Comparison of ENCODE assay signal across 21 cellular contexts in the genomic region with DNA sequence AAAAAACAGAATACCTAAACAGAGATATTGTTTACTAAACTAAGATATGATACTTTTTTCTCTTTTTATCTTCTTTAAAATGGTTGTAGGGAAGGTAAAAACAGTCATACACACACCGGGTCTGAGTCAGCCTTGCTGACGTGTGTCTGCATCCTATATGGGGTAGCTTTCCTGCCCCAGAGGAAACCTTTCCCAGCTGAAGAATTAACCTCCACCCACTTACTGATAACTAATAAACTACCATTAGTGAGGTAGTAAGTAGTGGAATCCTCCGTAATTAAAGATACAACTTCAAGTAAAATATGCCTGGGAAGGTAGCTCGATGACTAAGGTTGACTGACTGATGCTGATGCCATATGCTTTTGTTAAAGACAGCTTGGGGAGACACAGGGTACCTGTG.
A peak's percentile ranks its signal among the peaks of the same experiment; 100 is the strongest.
DNase-seq lines count a peak whose midpoint lies in the region; ATAC-seq and TF ChIP-seq lines count a peak whose summit lies in the region.
"Had no signal": no experiment of that assay in that cellular context is flagged by ENCODE, and none has a peak within 500 bp of the region (broad histone marks: within the 10 kb centered on the region; RNA-seq: fewer than 3 reads in every experiment).

No MANE protein-coding gene starts in this region.

- H3K27me3 ChIP-seq in mesenchymal stem cell (ENCODE audit: control insufficient read depth in 1 of 2, insufficient read depth in 1 of 2, low read length in 2 of 2): no peaks in the 10 kb centered on the region
- H3K27me3 ChIP-seq: hepatocyte had no signal

- WGBS in mesenchymal stem cell: 89% methylated on average over 2 of the region's 4 CpGs

- ATAC-seq in HG03469 (IDR thresholded peaks at IDR 0.05; ENCODE audit: unreplicated experiment): no peak
- ATAC-seq in HG02763 (IDR thresholded peaks at IDR 0.05; ENCODE audit: unreplicated experiment): no peak
- ATAC-seq: A549 had no signal

- H2BK12ac ChIP-seq in mesenchymal stem cell (ENCODE audit: low read length in 2 of 2): no peak overlapping the region

- H3K14ac ChIP-seq in mesenchymal stem cell (ENCODE audit: low read length in 2 of 2): no peak overlapping the region

- H4K8ac ChIP-seq in mesenchymal stem cell (ENCODE audit: low read length): no peak overlapping the region

- H3K4me1 ChIP-seq in mesenchymal stem cell (ENCODE audit: control insufficient read depth, insufficient read depth, low read depth, low read length): peaks cover 1% of the 10 kb centered on the region
- H3K4me1 ChIP-seq: A549 had no signal

- no peak overlapping the region for H3K18ac ChIP-seq in mesenchymal stem cell (ENCODE audit: low read depth in 1 of 2, low read length in 2 of 2)

- H3K79me1 ChIP-seq in mesenchymal stem cell (replicated peaks; ENCODE audit: low read length, poor library complexity, severe bottlenecking): peaks cover 14% of the 10 kb centered on the region

- H3K9me3 ChIP-seq in mesenchymal stem cell (ENCODE audit: control insufficient read depth, low read length): no peaks in the 10 kb centered on the region
- H3K9me3 ChIP-seq: A549 had no signal

- no peak overlapping the region for H2BK5ac ChIP-seq in mesenchymal stem cell (ENCODE audit: low read depth, low read length, poor library complexity, severe bottlenecking)

- no peak overlapping the region for H2AFZ ChIP-seq in mesenchymal stem cell (ENCODE audit: low read depth, low read length)
- H2AFZ ChIP-seq: GM23248, hepatocyte had no signal

- peak overlapping the region; percentile 20 for H3K27ac ChIP-seq in mesenchymal stem cell (ENCODE audit: low read length, poor library complexity, severe bottlenecking)
- H3K27ac ChIP-seq: A549, GM23248, hepatocyte, HL-60 had no signal

- H3K4me3 ChIP-seq in epithelial cell of esophagus (ENCODE audit: low read length) (no peak overlapping the region), mesenchymal stem cell (ENCODE audit: insufficient read depth in 1 of 2, low read depth in 1 of 2, low read length in 2 of 2) (no peak overlapping the region)
- H3K4me3 ChIP-seq: A549, GM23248, hepatocyte had no signal

- peaks cover 11 to 14% of the 10 kb centered on the region in 2 experiments for H3K36me3 ChIP-seq in mesenchymal stem cell (ENCODE audit: control insufficient read depth in 1 of 2, insufficient read depth in 2 of 2, low read depth in 1 of 2, low read length in 2 of 2)

- H2AK5ac ChIP-seq in mesenchymal stem cell (ENCODE audit: low read length, severe bottlenecking): no peak overlapping the region

- no peak for TF ChIP-seq CTCF in epithelial cell of esophagus (IDR thresholded peaks at IDR 0.05; ENCODE audit: insufficient read depth, low read depth, low read length, missing control alignments)

- no peak overlapping the region for H2BK120ac ChIP-seq in mesenchymal stem cell (ENCODE audit: low read depth, low read length)

- H3K9ac ChIP-seq in mesenchymal stem cell (ENCODE audit: low read length): no peak overlapping the region
- H3K9ac ChIP-seq: GM23248 had no signal

- no peak overlapping the region for H3K4ac ChIP-seq in mesenchymal stem cell (ENCODE audit: low read depth in 1 of 2, low read length in 2 of 2)

- no peak overlapping the region for H4K91ac ChIP-seq in mesenchymal stem cell (ENCODE audit: low read length)

- DNase-seq in EH (ENCODE audit: low read depth) (peak; percentile 24), amniotic epithelial cell (ENCODE audit: low read depth) (peak; percentile 18), epithelial cell of esophagus (ENCODE audit: low read depth) (peak; percentile 63), mesenchymal stem cell (peak; percentile 10), NCI-H2196 treated with DMSO at 0.1 percent for 48 hours (lab: John Stamatoyannopoulos, UW; ENCODE audit: unreplicated experiment) (no peak), medulla oblongata (ENCODE audit: extremely low spot score) (no peak)
- DNase-seq: activated CD4-positive, alpha-beta memory T cell treated with anti-CD3 and anti-CD28 coated beads, Interleukin-2, amount 10 ng/mL, durations not matched to agents 7 days and 5 days; activated CD4-positive, alpha-beta T cell treated with anti-CD3 and anti-CD28 coated beads for 1 hour; anterior cingulate cortex; foreskin melanocyte; GM23248; Kasumi-1; mesendoderm; NCI-H446 treated with DMSO at 0.1 percent for 48 hours; T-helper 2 cell; trophoblast cell had no signal

- no peak overlapping the region for H2BK15ac ChIP-seq in mesenchymal stem cell (ENCODE audit: low read depth, poor library complexity, severe bottlenecking)

- H3K4me2 ChIP-seq in mesenchymal stem cell (ENCODE audit: low read length, poor library complexity, severe bottlenecking): no peak overlapping the region
- H3K4me2 ChIP-seq: A549, hepatocyte had no signal

- no peak overlapping the region for H3K23ac ChIP-seq in mesenchymal stem cell (ENCODE audit: low read length in 2 of 2)

Comparison
In these comparisons a context has a peak if more than half of its experiments do, and no peak if none do; other contexts are left out.
1. DNase-seq: peak in EH (single experiment), amniotic epithelial cell (single experiment), epithelial cell of esophagus (single experiment) and mesenchymal stem cell (single experiment); none in NCI-H2196 treated with DMSO at 0.1 percent for 48 hours (single experiment) and medulla oblongata (single experiment).